In the genomic region with DNA sequence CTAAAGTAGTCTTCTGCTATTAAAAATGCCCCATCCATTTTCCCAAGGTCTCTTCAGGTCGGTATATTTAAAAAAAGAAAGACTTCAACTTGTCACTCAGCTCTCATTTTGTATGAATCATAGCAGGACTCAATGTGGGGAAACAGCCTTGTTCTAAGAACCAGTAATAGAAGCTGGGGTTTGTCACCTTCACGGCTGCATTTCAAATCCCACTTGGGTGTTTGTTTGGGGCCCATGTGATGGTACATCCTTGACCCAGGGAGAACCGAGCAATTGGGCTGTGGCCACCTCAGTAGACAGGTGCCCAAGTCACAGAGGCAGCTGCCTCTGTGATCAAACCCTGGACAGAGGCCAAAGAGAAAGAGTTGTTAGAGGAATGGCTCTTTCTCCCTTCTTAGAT, we compare ENCODE assay signal across 12 cellular contexts.
DNase-seq lines count a peak whose midpoint lies in the region; ATAC-seq and TF ChIP-seq lines count a peak whose summit lies in the region.
"Had no signal": no experiment of that assay in that cellular context is flagged by ENCODE, and none has a peak within 500 bp of the region (broad histone marks: within the 10 kb centered on the region; RNA-seq: fewer than 3 reads in every experiment).

No MANE protein-coding gene starts in this region.

- H3K27ac ChIP-seq in psoas muscle (peak overlapping the region; percentile 79), testis (no peak overlapping the region)

- H3K4me1 ChIP-seq in psoas muscle: peaks cover 38% of the 10 kb centered on the region
- no peaks in the 10 kb centered on the region for H3K4me1 ChIP-seq in testis

- intact Hi-C loops in psoas muscle (cut with DNase I) (loop anchor here in 1 of 2 donors (2.0 kb wide), 1 partner anchor 65 kb away; no protein-coding TSS in a partner anchor), testis (cut with DNase I; ENCODE audit: low total_unique reads) (no loop called here)

- ATAC-seq in GM18909 (IDR thresholded peaks at IDR 0.05; ENCODE audit: poor library complexity, unreplicated experiment) (peak; percentile 69), GM21786 (IDR thresholded peaks at IDR 0.05; ENCODE audit: unreplicated experiment) (peak; percentile 68), psoas muscle (peak; percentile 89 to 95 (median 91))

- TF ChIP-seq CTCF in psoas muscle (IDR thresholded peaks at IDR 0.05): no peak
- no peak for TF ChIP-seq CTCF in testis (IDR thresholded peaks at IDR 0.05)

- 18 to 25% (median 24%) methylated on average over 3 of the region's 3 CpGs for WGBS in psoas muscle, 3 donors
- 72 to 83% methylated on average over 3 of the region's 3 CpGs for WGBS in testis, 2 donors

- H3K36me3 ChIP-seq in psoas muscle (ENCODE audit: insufficient read depth in 1 of 2, low read depth in 1 of 2) (no peaks in the 10 kb centered on the region), testis (ENCODE audit: low read depth, missing control alignments) (no peaks in the 10 kb centered on the region)

- H3K27me3 ChIP-seq in psoas muscle (ENCODE audit: insufficient read depth in 3 of 3, low read length in 2 of 3): no peaks in the 10 kb centered on the region
- H3K27me3 ChIP-seq in testis: no peaks in the 10 kb centered on the region

- DNase-seq in NCI-H774 (lab: John Stamatoyannopoulos, UW) (peak; percentile 35), psoas muscle (peak; percentile 76 to 90), NCI-H2171 treated with DMSO at 0.1 percent for 48 hours (lab: John Stamatoyannopoulos, UW) (no peak), testis (no peak), nucleus accumbens (lab: John Stamatoyannopoulos, UW) (no peak)
- DNase-seq: activated CD4-positive, alpha-beta T cell treated with anti-CD3 and anti-CD28 coated beads, Interleukin-2, amount 10 ng/mL, durations not matched to agents 7 days and 5 days; aorta; DND-41; naive B cell; NCI-H1436 had no signal

- TF ChIP-seq POLR2A in testis (IDR thresholded peaks at IDR 0.05): no peak

- H3K9me3 ChIP-seq in psoas muscle (no peaks in the 10 kb centered on the region), testis (no peaks in the 10 kb centered on the region)

- H3K4me3 ChIP-seq in psoas muscle: no peak overlapping the region
- no peak overlapping the region for H3K4me3 ChIP-seq in testis

Comparison
In these comparisons a context has a peak if more than half of its experiments do, and no peak if none do; other contexts are left out.
1. DNase-seq: peak in NCI-H774 (single experiment) and psoas muscle (2 of 2); none in NCI-H2171 treated with DMSO at 0.1 percent for 48 hours (single experiment), testis (single experiment) and nucleus accumbens (0 of 56).
2. Peak in every context shown above with its lines, with median percentiles within 50 percentile points of each other: ATAC-seq.